ENCODE assay signal across 14 cellular contexts in genomic region chr20:61938839-61939690, GRCh38.
"Had no signal": no experiment of that assay in that cellular context is flagged by ENCODE, and none has a peak within 500 bp of the region (broad histone marks: within the 10 kb centered on the region; RNA-seq: fewer than 3 reads in every experiment).

No MANE protein-coding gene starts in this region.

- H3K36me3 ChIP-seq: adrenal gland, pancreas, transverse colon had no signal

- H3K4me1 ChIP-seq: adrenal gland, pancreas, transverse colon had no signal

- H3K4me3 ChIP-seq: adrenal gland, pancreas, transverse colon had no signal

- DNase-seq: activated CD4-positive, alpha-beta memory T cell treated with anti-CD3 and anti-CD28 coated beads for 36 hours; activated naive CD4-positive, alpha-beta T cell; activated T-cell treated with anti-CD3 and anti-CD28 coated beads, Interleukin-2, amount 50 U/mL, for 48 hours; adrenal gland; effector memory CD8-positive, alpha-beta T cell; hippocampal formation; SIG-M5; small intestine; transverse colon had no signal

- H3K36me3 Mint-ChIP-seq: activated CD4-positive, alpha-beta memory T cell treated with anti-CD3 and anti-CD28 coated beads for 36 hours; memory B cell; stimulated activated effector memory CD8-positive, alpha-beta T cell treated with anti-CD3 and anti-CD28 coated beads, Interleukin-12 subunit alpha, Interleukin-12 subunit beta, amount 100 ng/mL, for 72 hours had no signal

- H3K27me3 ChIP-seq: adrenal gland, pancreas had no signal

- H3K27me3 Mint-ChIP-seq: activated CD4-positive, alpha-beta memory T cell treated with anti-CD3 and anti-CD28 coated beads for 36 hours had no signal

- H3K27ac ChIP-seq: adrenal gland, pancreas, transverse colon had no signal

- H3K4me3 Mint-ChIP-seq: activated CD4-positive, alpha-beta memory T cell treated with anti-CD3 and anti-CD28 coated beads for 36 hours; central memory CD8-positive, alpha-beta T cell; effector memory CD8-positive, alpha-beta T cell; memory B cell; neural crest cell; stimulated activated effector memory CD8-positive, alpha-beta T cell treated with anti-CD3 and anti-CD28 coated beads, Interleukin-12 subunit alpha, Interleukin-12 subunit beta, amount 100 ng/mL, for 72 hours had no signal

- H3K9me3 ChIP-seq: adrenal gland, pancreas, transverse colon had no signal

- H3K9me3 Mint-ChIP-seq: activated CD4-positive, alpha-beta memory T cell treated with anti-CD3 and anti-CD28 coated beads for 36 hours; central memory CD8-positive, alpha-beta T cell; effector memory CD8-positive, alpha-beta T cell; memory B cell; neural crest cell; stimulated activated effector memory CD8-positive, alpha-beta T cell treated with anti-CD3 and anti-CD28 coated beads, Interleukin-12 subunit alpha, Interleukin-12 subunit beta, amount 100 ng/mL, for 72 hours had no signal

- H3K27ac Mint-ChIP-seq: activated CD4-positive, alpha-beta memory T cell treated with anti-CD3 and anti-CD28 coated beads for 36 hours; effector memory CD8-positive, alpha-beta T cell; memory B cell; stimulated activated effector memory CD8-positive, alpha-beta T cell treated with anti-CD3 and anti-CD28 coated beads, Interleukin-12 subunit alpha, Interleukin-12 subunit beta, amount 100 ng/mL, for 72 hours had no signal

- H3K4me1 Mint-ChIP-seq: central memory CD8-positive, alpha-beta T cell; memory B cell; neural crest cell; stimulated activated effector memory CD8-positive, alpha-beta T cell treated with anti-CD3 and anti-CD28 coated beads, Interleukin-12 subunit alpha, Interleukin-12 subunit beta, amount 100 ng/mL, for 72 hours had no signal

- ATAC-seq: effector memory CD8-positive, alpha-beta T cell; pancreas; stimulated activated effector memory CD8-positive, alpha-beta T cell treated with anti-CD3 and anti-CD28 coated beads, Interleukin-12 subunit alpha, Interleukin-12 subunit beta, amount 100 ng/mL, for 72 hours had no signal
